Comparison of ENCODE assay signal across 25 cellular contexts in the genomic region with DNA sequence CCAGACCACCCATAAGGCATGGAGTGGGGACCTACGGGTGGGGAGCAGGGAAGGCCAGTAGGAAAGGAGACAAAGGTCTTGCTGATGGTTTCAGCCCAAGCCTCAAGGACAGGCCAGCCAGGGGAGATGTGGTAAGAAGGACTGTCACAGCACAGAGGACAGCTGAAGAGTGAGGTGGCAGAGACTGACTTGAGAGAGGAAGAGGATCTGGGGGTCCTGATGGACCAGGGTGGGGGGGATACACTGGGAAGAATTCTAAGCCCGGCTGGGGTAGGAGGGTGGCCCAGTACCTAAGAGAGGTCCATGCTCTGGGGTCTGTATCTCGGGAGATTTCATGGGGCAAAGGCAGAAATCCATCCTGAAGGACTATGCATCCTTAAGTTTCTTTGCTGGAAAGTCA.
"Had no signal": no experiment of that assay in that cellular context is flagged by ENCODE, and none has a peak within 500 bp of the region (broad histone marks: within the 10 kb centered on the region; RNA-seq: fewer than 3 reads in every experiment).

No MANE protein-coding gene starts in this region.

- FAIRE-seq: TTC549 had no signal

- H3K27ac ChIP-seq: breast epithelium, colonic mucosa, dorsolateral prefrontal cortex, esophagus squamous epithelium, gastrocnemius medialis, right lobe of liver, testis, upper lobe of left lung had no signal

- ATAC-seq: activated naive CD4-positive, alpha-beta T cell treated with anti-CD3 and anti-CD28 coated beads, Interleukin-2, amount 50 U/mL, for 72 hours; activated T-cell treated with anti-CD3 and anti-CD28 coated beads, Interleukin-2, amount 50 U/mL, for 72 hours; effector memory CD8-positive, alpha-beta T cell; gastrocnemius medialis; left cardiac atrium; natural killer cell treated with Interleukin-12 subunit alpha and Interleukin-12 subunit beta and Interleukin-15 and Interleukin-18, amount 100 ng/mL, for 72 hours; right lobe of liver; stimulated activated naive B cell treated with anti-CD40 and anti-IgM and Interleukin-4, amounts not matched to agents 10 μg/mL and 1 μg/mL and 100 μg/mL, for 72 hours had no signal

- H3K27me3 ChIP-seq: breast epithelium, colonic mucosa, dorsolateral prefrontal cortex, right lobe of liver, testis, upper lobe of left lung had no signal

- DNase-seq: activated CD4-positive, alpha-beta T cell treated with anti-CD3 and anti-CD28 coated beads for 4 hours; activated CD4-positive, alpha-beta T cell treated with anti-CD3 and anti-CD28 coated beads, Interleukin-2, amount 50 U/mL, for 48 hours; activated CD8-positive, alpha-beta memory T cell treated with anti-CD3 and anti-CD28 coated beads, Interleukin-2, amount 50 U/mL, for 48 hours; activated effector memory CD4-positive, alpha-beta T cell treated with Interleukin-2 at 50 U/mL for 16 hours; activated T-cell treated with anti-CD3 and anti-CD28 coated beads, Interleukin-2, amount 50 U/mL, for 72 hours; amniotic stem cell; colonic mucosa; effector memory CD8-positive, alpha-beta T cell; esophagus squamous epithelium; gastrocnemius medialis; hippocampal formation; nucleus accumbens; stimulated activated CD4-positive, alpha-beta T cell treated with anti-CD3 and anti-CD28 coated beads, Interleukin-2, amount 100 ng/mL, for 48 hours; stimulated activated CD8-positive, alpha-beta memory T cell treated with anti-CD3 and anti-CD28 coated beads, Interleukin-4, amount 100 ng/mL, for 48 hours; stimulated activated naive B cell treated with anti-CD40 and anti-IgM and Interleukin-4, amounts not matched to agents 10 μg/mL and 1 μg/mL and 100 μg/mL, for 72 hours; T-helper 1 cell; testis had no signal

- H3K4me3 ChIP-seq: breast epithelium, colonic mucosa, dorsolateral prefrontal cortex, esophagus squamous epithelium, gastrocnemius medialis, right lobe of liver, testis, upper lobe of left lung had no signal

- H3K4me1 ChIP-seq: breast epithelium, colonic mucosa, esophagus squamous epithelium, gastrocnemius medialis, right lobe of liver, testis, upper lobe of left lung had no signal

- H3K9me3 ChIP-seq: breast epithelium, colonic mucosa, esophagus squamous epithelium, gastrocnemius medialis, right lobe of liver, testis, upper lobe of left lung had no signal

- H3K36me3 ChIP-seq: breast epithelium, colonic mucosa, esophagus squamous epithelium, gastrocnemius medialis, right lobe of liver, upper lobe of left lung had no signal
